8 cellular contexts compared by ENCODE assay signal in genomic region chr13:20566917-20567755, GRCh38. TPM values are rescaled to one million over a fixed set of nuclear protein-coding genes. Genes with fewer than 3 reads are reported as not detected.
A peak's percentile ranks its signal among the peaks of the same experiment; 100 is the strongest.
DNase-seq lines count a peak whose midpoint lies in the region; ATAC-seq and TF ChIP-seq lines count a peak whose summit lies in the region.

Gene IFT88, plus strand, starts transcription at chr13:20567157. Its CDS starts 7,229 bp downstream, at chr13:20574386.

- H3K9me3 ChIP-seq in SK-N-SH (0 out of 2 replicates have a peak, but pooled peaks cover 7% of the 10 kb centered on the region), suprapubic skin (no peaks in the 10 kb centered on the region)

- peak within 1 kb of the TSS; percentile 83 for H3K4me2 ChIP-seq in SK-N-SH

- H3K4me1 ChIP-seq in SK-N-SH (ENCODE audit: control insufficient read depth in 1 of 2, insufficient read depth in 2 of 2, low read depth in 1 of 2, low read length in 1 of 2), result peaks cover 4 to 7% of the 10 kb centered on the region in 2 experiments; a peak in 3 of 4 replicates
- H3K4me1 ChIP-seq in suprapubic skin, result peaks cover 10% of the 10 kb centered on the region

- CTCF ChIA-PET in GM10248 (lab: Yijun Ruan, JAX), result interaction anchor here (1.2 to 2.1 kb wide), 3 partner anchors 14 to 137 kb away, joined by 3 to 7 read pairs (median 3); partner anchors contain the start of gene IL17D
- CTCF ChIA-PET in SK-N-SH (lab: Yijun Ruan, JAX), result interaction anchor here (0.6 to 1.1 kb wide), 2 partner anchors 10 to 71 kb away, joined by 3 read pairs; no protein-coding TSS in a partner anchor

- H3K27me3 Mint-ChIP-seq in glutamatergic neuron (ENCODE audit: unreplicated experiment), result peaks cover 5% of the 10 kb centered on the region

- ATAC-seq in HG02571 (IDR thresholded peaks at IDR 0.05; ENCODE audit: unreplicated experiment) (peak; percentile 85), omental fat pad (ENCODE audit: low FRiP score) (peak; percentile 94)
- peak; percentile 81 to 85 for ATAC-seq in activated naive CD4-positive, alpha-beta T cell treated with anti-CD3 and anti-CD28 coated beads, Interleukin-2, amount 50 U/mL, for 72 hours

- peak; percentile 92 for TF ChIP-seq POLR2A in NB4 (IDR thresholded peaks at IDR 0.05; ENCODE audit: extremely low read depth, insufficient read length)
- TF ChIP-seq POLR2A in suprapubic skin (IDR thresholded peaks at IDR 0.05), result peak in 1 of 2 donors; percentile 63

- H3K79me2 ChIP-seq in SK-N-SH (ENCODE audit: insufficient read depth), result peaks cover 16% of the 10 kb centered on the region

- POLR2A ChIA-PET in GM10248 (lab: Yijun Ruan, JAX) (no interaction called here), SK-N-SH (lab: Yijun Ruan, JAX) (no interaction called here)

- peaks cover 12 to 35% of the 10 kb centered on the region in 2 donors for H3K36me3 Mint-ChIP-seq in activated naive CD4-positive, alpha-beta T cell treated with anti-CD3 and anti-CD28 coated beads, Interleukin-2, amount 50 U/mL, for 72 hours
- peaks cover 12% of the 10 kb centered on the region for H3K36me3 Mint-ChIP-seq in glutamatergic neuron (ENCODE audit: unreplicated experiment)

- H3K27me3 ChIP-seq in SK-N-SH (ENCODE audit: insufficient read depth), result no peaks in the 10 kb centered on the region
- H3K27me3 ChIP-seq in suprapubic skin, result no peaks in the 10 kb centered on the region

- peak within 1 kb of the TSS; percentile 97 for H3K4me3 Mint-ChIP-seq in glutamatergic neuron (ENCODE audit: unreplicated experiment)

- peak within 1 kb of the TSS; percentile 90 for H3K4me3 ChIP-seq in NB4 (ENCODE audit: low read depth, low read length)
- peak within 1 kb of the TSS; percentile 68 to 88 for H3K4me3 ChIP-seq in SK-N-SH (ENCODE audit: low read depth in 2 of 2, low read length in 1 of 2)
- peak within 1 kb of the TSS; percentile 78 for H3K4me3 ChIP-seq in suprapubic skin

- peaks cover 0 to 6% of the 10 kb centered on the region in 2 experiments for H3K36me3 ChIP-seq in SK-N-SH (replicated peaks in 1 of 2; ENCODE audit: control insufficient read depth in 1 of 2, insufficient read depth in 2 of 2, low read length in 1 of 2)
- no peaks in the 10 kb centered on the region for H3K36me3 ChIP-seq in suprapubic skin

- H3K9me3 Mint-ChIP-seq in activated naive CD4-positive, alpha-beta T cell treated with anti-CD3 and anti-CD28 coated beads, Interleukin-2, amount 50 U/mL, for 72 hours, result peaks cover 0 to 14% of the 10 kb centered on the region in 2 donors
- H3K9me3 Mint-ChIP-seq in glutamatergic neuron (ENCODE audit: unreplicated experiment), result peaks cover 12% of the 10 kb centered on the region

- H4K20me1 ChIP-seq in SK-N-SH (ENCODE audit: insufficient read depth), result no peaks in the 10 kb centered on the region

- H3K27ac ChIP-seq in SK-N-SH (ENCODE audit: low read depth in 2 of 2, low read length in 1 of 2), result peak within 1 kb of the TSS; percentile 93 to 94
- peak within 1 kb of the TSS; percentile 95 for H3K27ac ChIP-seq in suprapubic skin

- no peaks in the 10 kb centered on the region for H3K9me2 ChIP-seq in SK-N-SH

- peaks cover 5% of the 10 kb centered on the region for H3K4me1 Mint-ChIP-seq in glutamatergic neuron (ENCODE audit: low read depth, unreplicated experiment)

- WGBS in SK-N-SH (ENCODE audit: low lambda C conversion rate), result 2% methylated on average over 58 of the region's 72 CpGs
- WGBS in suprapubic skin, result under 1% methylated on average over 38 of the region's 72 CpGs

- DNase-seq in GM10248 (ENCODE audit: extremely low spot score), result peak; percentile 90
- peak; percentile 98 for DNase-seq in NB4 (ENCODE audit: low read depth)
- peak; percentile 97 for DNase-seq in SK-N-SH
- DNase-seq in activated naive CD4-positive, alpha-beta T cell treated with anti-CD3 and anti-CD28 coated beads, Interleukin-2, amount 50 U/mL, for 72 hours (ENCODE audit: low spot score in 2 of 2), result peak; percentile 82 to 87
- peak; percentile 96 for DNase-seq in glutamatergic neuron
- DNase-seq in omental fat pad (ENCODE audit: low spot score), result peak; percentile 61
- DNase-seq in suprapubic skin (ENCODE audit: low spot score in 2 of 2), result peak; percentile 93

- TF ChIP-seq CTCF in GM10248 (IDR thresholded peaks at IDR 0.05; ENCODE audit: control extremely low read depth, extremely low read depth, low read depth, missing control alignments) (no peak), NB4 (IDR thresholded peaks at IDR 0.05; ENCODE audit: low read depth, low read length) (no peak), SK-N-SH (IDR thresholded peaks at IDR 0.05) (no peak), glutamatergic neuron (IDR thresholded peaks at IDR 0.05; ENCODE audit: partially characterized antibody, unreplicated experiment) (no peak), omental fat pad (IDR thresholded peaks at IDR 0.05) (no peak), suprapubic skin (IDR thresholded peaks at IDR 0.05) (no peak)

- peak within 1 kb of the TSS; percentile 86 to 88 for H3K27ac Mint-ChIP-seq in activated naive CD4-positive, alpha-beta T cell treated with anti-CD3 and anti-CD28 coated beads, Interleukin-2, amount 50 U/mL, for 72 hours
- H3K27ac Mint-ChIP-seq in glutamatergic neuron (ENCODE audit: unreplicated experiment), result peak within 1 kb of the TSS; percentile 94

- peak within 1 kb of the TSS; percentile 81 for H2AFZ ChIP-seq in SK-N-SH (ENCODE audit: low read depth)

- H3K9ac ChIP-seq in SK-N-SH, result peak within 1 kb of the TSS; percentile 86

- TF ChIP-seq EP300 in SK-N-SH (IDR thresholded peaks at IDR 0.05; ENCODE audit: borderline replicate concordance in 1 of 2, low read depth in 1 of 2, low read length in 1 of 2) (no peak), suprapubic skin (IDR thresholded peaks at IDR 0.05) (no peak)

- no peak for TF ChIP-seq RAD21 in SK-N-SH (IDR thresholded peaks at IDR 0.05; ENCODE audit: low read length)

- peaks cover 19% of the 10 kb centered on the region for H3F3A ChIP-seq in SK-N-SH (replicated peaks; ENCODE audit: insufficient read depth)

TF ChIP-seq in SK-N-SH, 30 proteins besides CTCF, POLR2A, EP300 and RAD21 (continues in another document):
- peak; percentile 68 for TF ChIP-seq MXI1 (IDR thresholded peaks at IDR 0.05; ENCODE audit: low read depth, low read length)
- TF ChIP-seq RXRA (IDR thresholded peaks at IDR 0.05; ENCODE audit: borderline replicate concordance, low read depth), result no peak
- TF ChIP-seq CHD2 (IDR thresholded peaks at IDR 0.05; ENCODE audit: low read length, partially characterized antibody), result peak; percentile 1
- peak; percentile 46; the same call in 1 of the 2 replicates for TF ChIP-seq TAF1 (IDR thresholded peaks at IDR 0.05; ENCODE audit: borderline replicate concordance, low read depth, low read length)
- no peak for TF ChIP-seq USF2 (IDR thresholded peaks at IDR 0.05; ENCODE audit: borderline replicate concordance, low read depth, low read length)
- 0 out of 2 replicates have a peak, but pooled peaks have one; percentile 8 for TF ChIP-seq REST (IDR thresholded peaks at IDR 0.05; ENCODE audit: low read depth, low read length)
- TF ChIP-seq IRF3 (IDR thresholded peaks at IDR 0.05; ENCODE audit: low read depth, low read length), result no peak

RNA-seq across cellular contexts. Expression of gene IFT88, which starts in this region (rescaled TPM):
- polyA plus RNA-seq in SK-N-SH (2012; rRNA removed), result 6.2 and 7.2 TPM in 2 replicates
- polyA plus RNA-seq in SK-N-SH (2012; cell fraction: cytosol; rRNA removed), result 6.9 and 9.3 TPM in 2 replicates
- 7.3 and 14.6 TPM in 2 replicates for polyA plus RNA-seq in SK-N-SH (2012; cell fraction: nucleus; rRNA removed)
- total RNA-seq in activated naive CD4-positive, alpha-beta T cell treated with anti-CD3 and anti-CD28 coated beads, Interleukin-2, amount 50 U/mL, for 72 hours, result 1 to 10 TPM; 1.6 to 4.1 TPM
- total RNA-seq in glutamatergic neuron (ENCODE audit: unreplicated experiment) (8.7 TPM), omental fat pad (10 to 100 TPM in 2 of 4 donors, 1 to 10 TPM in 2; 9.2 to 14.2 (median 11.3) TPM), suprapubic skin (10 to 100 TPM in 2 of 4 donors, 1 to 10 TPM in 2; 5.6 to 21.6 (median 10.4) TPM)

Comparison
In these comparisons a context has a peak if more than half of its experiments do, and no peak if none do; other contexts are left out.
1. Peak in every context shown above with its lines: DNase-seq, ATAC-seq, H3K4me3 ChIP-seq and H3K27ac ChIP-seq.